In the genomic region with DNA sequence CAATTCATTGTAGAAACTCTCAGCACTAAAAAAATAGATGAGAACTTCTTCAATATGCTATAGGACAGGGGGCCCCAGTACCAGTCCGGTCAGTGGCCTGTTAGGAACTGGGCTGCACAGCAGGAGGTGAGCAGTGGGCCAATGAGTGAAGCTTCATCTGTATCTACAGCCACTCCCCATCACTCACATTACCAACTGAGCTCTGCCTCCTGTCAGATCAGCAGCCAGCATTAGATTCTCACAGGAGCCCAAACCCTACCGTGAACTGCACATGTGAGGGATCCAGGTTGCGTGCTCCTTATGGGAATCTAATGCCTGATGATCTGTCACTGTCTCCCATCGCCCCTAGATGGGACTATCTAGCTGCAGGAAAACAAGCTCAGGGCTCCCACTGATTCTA, we compare ENCODE assay signal across 2 cellular contexts.
A peak's percentile ranks its signal among the peaks of the same experiment; 100 is the strongest.
TF ChIP-seq lines count a peak whose summit lies in the region.

No MANE protein-coding gene starts in this region.

TF ChIP-seq in HEK293T, 16 proteins besides CTCF, POLR2A, EP300 and RAD21 (continued from another document):
- TF ChIP-seq PKNOX1 (IDR thresholded peaks at IDR 0.05): 0 out of 2 replicates have a peak, but pooled peaks have one; percentile 21

TF ChIP-seq in H1, 55 proteins besides CTCF, POLR2A, EP300 and RAD21 (continued from another document):
- no peak for TF ChIP-seq SRF (IDR thresholded peaks at IDR 0.05; ENCODE audit: low read depth, low read length)
- no peak for TF ChIP-seq JUN (IDR thresholded peaks at IDR 0.05; ENCODE audit: low read depth, low read length)
- no peak for TF ChIP-seq CBX8 (IDR thresholded peaks at IDR 0.05; ENCODE audit: borderline replicate concordance, low read depth, low read length)
- TF ChIP-seq, protein P1, sequence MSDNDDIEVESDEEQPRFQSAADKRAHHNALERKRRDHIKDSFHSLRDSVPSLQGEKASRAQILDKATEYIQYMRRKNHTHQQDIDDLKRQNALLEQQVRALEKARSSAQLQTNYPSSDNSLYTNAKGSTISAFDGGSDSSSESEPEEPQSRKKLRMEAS (IDR thresholded peaks at IDR 0.05): no peak
- TF ChIP-seq CTBP2 (IDR thresholded peaks at IDR 0.05; ENCODE audit: borderline replicate concordance, insufficient read depth, insufficient read length, low read length): no peak
